25 cellular contexts compared by ENCODE assay signal in the genomic region with DNA sequence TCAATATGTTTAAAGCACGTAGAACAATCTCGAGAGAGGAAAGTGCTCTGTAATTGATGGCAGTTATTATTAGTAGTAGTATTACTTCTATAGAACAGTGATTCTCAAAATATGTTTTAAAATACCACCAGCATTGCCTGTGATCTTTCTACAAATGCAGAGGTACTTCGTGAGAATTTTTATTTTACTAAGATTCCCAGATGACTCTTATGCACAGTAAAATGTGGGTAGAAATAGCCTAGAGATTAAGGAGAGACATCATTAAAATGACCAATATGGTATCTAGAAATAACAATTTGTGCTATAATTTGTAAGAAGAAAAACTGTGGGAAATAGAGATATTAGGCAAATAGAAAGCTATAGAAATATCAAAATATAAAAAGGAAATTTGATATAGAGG.
"Had no signal": no experiment of that assay in that cellular context is flagged by ENCODE, and none has a peak within 500 bp of the region (broad histone marks: within the 10 kb centered on the region; RNA-seq: fewer than 3 reads in every experiment).

No MANE protein-coding gene starts in this region.

- H3K36me3 Mint-ChIP-seq: mesothelial cell of epicardium, type B pancreatic cell had no signal

- H3K27me3 Mint-ChIP-seq: dendritic cell treated with granulocyte-macrophage colony-stimulating factor and Interleukin-4, amounts not matched to agents 40 ng/mL and 50 ng/mL, for 4 days; naive B cell; type B pancreatic cell had no signal

- ATAC-seq: foreskin keratinocyte; gastroesophageal sphincter; heart left ventricle; left lobe of liver; mucosa of descending colon; natural killer cell treated with Interleukin-12 subunit alpha and Interleukin-12 subunit beta and Interleukin-15 and Interleukin-18, amount 100 ng/mL, for 72 hours; right cardiac atrium; stimulated activated naive CD8-positive, alpha-beta T cell treated with anti-CD3 and anti-CD28 coated beads, Interleukin-15, amount 100 ng/mL, for 72 hours had no signal

- H3K27ac Mint-ChIP-seq: dendritic cell treated with granulocyte-macrophage colony-stimulating factor and Interleukin-4, amounts not matched to agents 40 ng/mL and 50 ng/mL, for 4 days; endodermal cell; memory B cell; mesothelial cell of epicardium; naive B cell; natural killer cell treated with Interleukin-12 subunit alpha and Interleukin-12 subunit beta and Interleukin-15 and Interleukin-18, amount 100 ng/mL, for 72 hours; stimulated activated naive CD8-positive, alpha-beta T cell treated with anti-CD3 and anti-CD28 coated beads, Interleukin-15, amount 100 ng/mL, for 72 hours; type B pancreatic cell had no signal

- DNase-seq: colonic mucosa; effector CD8-positive, alpha-beta T cell; endodermal cell; foreskin keratinocyte; heart left ventricle; kidney; mucosa of descending colon; naive B cell; right cardiac atrium; sigmoid colon; stimulated activated CD4-positive, alpha-beta T cell treated with anti-CD3 and anti-CD28 coated beads, Interleukin-12 subunit alpha, Interleukin-12 subunit beta, amount 100 ng/mL, for 4 hours; stimulated activated CD4-positive, alpha-beta T cell treated with anti-CD3 and anti-CD28 coated beads, Interleukin-1b, Interleukin-23, amount 100 ng/mL, for 48 hours; stimulated activated CD4-positive, alpha-beta T cell treated with anti-CD3 and anti-CD28 coated beads, Interleukin-4, amount 100 ng/mL, for 1 hour; stimulated activated CD8-positive, alpha-beta memory T cell treated with anti-CD3 and anti-CD28 coated beads, Interleukin-4, amount 100 ng/mL, for 48 hours; stimulated activated naive CD4-positive, alpha-beta T cell; stimulated activated naive CD8-positive, alpha-beta T cell treated with anti-CD3 and anti-CD28 coated beads, Interleukin-15, amount 100 ng/mL, for 72 hours; thyroid gland had no signal

- H3K4me1 Mint-ChIP-seq: memory B cell; mesothelial cell of epicardium; naive B cell; neural crest cell; stimulated activated naive CD8-positive, alpha-beta T cell treated with anti-CD3 and anti-CD28 coated beads, Interleukin-15, amount 100 ng/mL, for 72 hours had no signal

- H3K4me3 Mint-ChIP-seq: dendritic cell treated with granulocyte-macrophage colony-stimulating factor and Interleukin-4, amounts not matched to agents 40 ng/mL and 50 ng/mL, for 4 days; endodermal cell; memory B cell; mesothelial cell of epicardium; naive B cell; natural killer cell treated with Interleukin-12 subunit alpha and Interleukin-12 subunit beta and Interleukin-15 and Interleukin-18, amount 100 ng/mL, for 72 hours; neural crest cell; stimulated activated naive CD8-positive, alpha-beta T cell treated with anti-CD3 and anti-CD28 coated beads, Interleukin-15, amount 100 ng/mL, for 72 hours; type B pancreatic cell had no signal
